Comparison of ENCODE assay signal across 1 cellular context in genomic region chr15:68986292-68986691, GRCh38.
TF ChIP-seq lines count a peak whose summit lies in the region.

No MANE protein-coding gene starts in this region.

TF ChIP-seq in HepG2, 621 proteins besides CTCF, POLR2A, EP300 and RAD21 (continued from another document):
- no peak for TF ChIP-seq ZNF784 (CRISPR knock-in tag; IDR thresholded peaks at IDR 0.05; ENCODE audit: borderline replicate concordance)
- no peak for TF ChIP-seq KDM1A (CRISPR knock-in tag; IDR thresholded peaks at IDR 0.05)
- TF ChIP-seq, protein P1, sequence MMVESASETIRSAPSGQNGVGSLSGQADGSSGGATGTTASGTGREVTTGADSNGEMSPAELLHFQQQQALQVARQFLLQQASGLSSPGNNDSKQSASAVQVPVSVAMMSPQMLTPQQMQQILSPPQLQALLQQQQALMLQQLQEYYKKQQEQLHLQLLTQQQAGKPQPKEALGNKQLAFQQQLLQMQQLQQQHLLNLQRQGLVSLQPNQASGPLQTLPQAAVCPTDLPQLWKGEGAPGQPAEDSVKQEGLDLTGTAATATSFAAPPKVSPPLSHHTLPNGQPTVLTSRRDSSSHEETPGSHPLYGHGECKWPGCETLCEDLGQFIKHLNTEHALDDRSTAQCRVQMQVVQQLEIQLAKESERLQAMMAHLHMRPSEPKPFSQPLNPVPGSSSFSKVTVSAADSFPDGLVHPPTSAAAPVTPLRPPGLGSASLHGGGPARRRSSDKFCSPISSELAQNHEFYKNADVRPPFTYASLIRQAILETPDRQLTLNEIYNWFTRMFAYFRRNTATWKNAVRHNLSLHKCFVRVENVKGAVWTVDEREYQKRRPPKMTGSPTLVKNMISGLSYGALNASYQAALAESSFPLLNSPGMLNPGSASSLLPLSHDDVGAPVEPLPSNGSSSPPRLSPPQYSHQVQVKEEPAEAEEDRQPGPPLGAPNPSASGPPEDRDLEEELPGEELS (CRISPR knock-in tag; IDR thresholded peaks at IDR 0.05) = no peak
- TF ChIP-seq ZNF501 (CRISPR knock-in tag; IDR thresholded peaks at IDR 0.05) = no peak
- TF ChIP-seq, protein P2, sequence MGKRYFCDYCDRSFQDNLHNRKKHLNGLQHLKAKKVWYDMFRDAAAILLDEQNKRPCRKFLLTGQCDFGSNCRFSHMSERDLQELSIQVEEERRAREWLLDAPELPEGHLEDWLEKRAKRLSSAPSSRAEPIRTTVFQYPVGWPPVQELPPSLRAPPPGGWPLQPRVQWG (CRISPR knock-in tag; IDR thresholded peaks at IDR 0.05; ENCODE audit: borderline replicate concordance, low read depth) = no peak
- TF ChIP-seq ZNF44 (CRISPR knock-in tag; IDR thresholded peaks at IDR 0.05) = no peak
- TF ChIP-seq IRX3 (CRISPR knock-in tag; IDR thresholded peaks at IDR 0.05; ENCODE audit: borderline replicate concordance, low read depth) = no peak
- TF ChIP-seq ZNF354B (CRISPR knock-in tag; IDR thresholded peaks at IDR 0.05) = no peak
- no peak for TF ChIP-seq ZSCAN5A (CRISPR knock-in tag; IDR thresholded peaks at IDR 0.05; ENCODE audit: borderline replicate concordance)
